ENCODE assay signal across 26 cellular contexts in the genomic region with DNA sequence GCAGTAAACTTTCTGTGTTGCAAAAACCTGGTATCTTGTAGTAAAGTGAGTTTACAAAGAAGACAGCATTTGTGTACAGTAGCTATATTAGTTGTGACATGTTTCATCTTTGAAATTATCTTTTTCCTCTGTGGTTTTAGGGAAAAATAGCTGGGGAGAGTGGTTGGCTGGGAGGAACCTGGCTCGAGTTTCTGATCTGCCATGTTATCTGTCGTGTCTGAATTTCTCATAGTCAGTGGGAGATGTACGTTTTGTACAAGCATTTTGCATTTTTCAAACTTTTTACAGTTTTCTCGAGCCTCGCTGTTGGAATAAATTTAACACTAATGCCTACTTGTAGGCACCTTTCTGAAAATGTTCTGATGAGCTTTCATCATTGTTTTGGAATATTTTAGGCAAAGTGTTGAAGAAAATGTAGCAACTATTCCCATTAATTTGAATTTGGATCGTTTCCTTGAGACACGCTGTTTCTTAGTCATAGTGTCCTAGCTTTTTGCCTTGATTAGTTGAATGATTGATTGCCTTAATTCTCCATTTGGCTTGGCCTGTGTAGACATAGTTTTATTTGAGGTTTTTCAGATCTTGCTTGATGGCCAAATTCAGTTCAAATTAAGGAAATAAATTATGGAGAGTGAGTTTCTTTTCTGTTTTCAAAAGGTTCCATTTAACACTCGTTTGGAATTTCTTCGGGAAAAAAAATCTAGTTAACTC.
DNase-seq lines count a peak whose midpoint lies in the region; ATAC-seq, FAIRE-seq and TF ChIP-seq lines count a peak whose summit lies in the region.
"Had no signal": no experiment of that assay in that cellular context is flagged by ENCODE, and none has a peak within 500 bp of the region (broad histone marks: within the 10 kb centered on the region; RNA-seq: fewer than 3 reads in every experiment).

No MANE protein-coding gene starts in this region.

- no peaks in the 10 kb centered on the region for H4K20me1 ChIP-seq in smooth muscle cell (ENCODE audit: low read depth)

- H3K4me1 ChIP-seq in left lung (peaks cover 0 to 5% of the 10 kb centered on the region in 2 donors), smooth muscle cell (ENCODE audit: low read depth) (no peaks in the 10 kb centered on the region)
- H3K4me1 ChIP-seq: HAP-1 had no signal

- peak overlapping the region; percentile 0 for H3K4me2 ChIP-seq in smooth muscle cell

- H3K27ac ChIP-seq in left lung (no peak overlapping the region), smooth muscle cell (ENCODE audit: low read depth) (no peak overlapping the region)
- H3K27ac ChIP-seq: dorsolateral prefrontal cortex, heart left ventricle, HL-60, thyroid gland had no signal

- 78% methylated on average over 9 of the region's 9 CpGs for WGBS in smooth muscle cell (ENCODE audit: low lambda C conversion rate)

- ATAC-seq in left lung, result peak; percentile 38
- ATAC-seq: heart left ventricle; HepG2; naive thymus-derived CD8-positive, alpha-beta T cell; stimulated activated memory B cell treated with anti-CD40 and anti-IgM and Interleukin-4, amounts not matched to agents 10 μg/mL and 1 μg/mL and 100 μg/mL, for 72 hours had no signal

- intact Hi-C loops in left lung (cut with DNase I), result no loop called here

- no peak overlapping the region for H3K9ac ChIP-seq in smooth muscle cell (ENCODE audit: low read depth)

- H3K4me3 ChIP-seq in AG10803 (ENCODE audit: low read length) (no peak overlapping the region), left lung (no peak overlapping the region), smooth muscle cell (no peak overlapping the region)
- H3K4me3 ChIP-seq: dorsolateral prefrontal cortex, HAP-1, heart left ventricle, spleen, thyroid gland had no signal

- no peaks in the 10 kb centered on the region for H3K36me3 ChIP-seq in left lung
- no peaks in the 10 kb centered on the region for H3K36me3 ChIP-seq in smooth muscle cell (ENCODE audit: low read depth)
- H3K36me3 ChIP-seq: HAP-1, heart left ventricle, spleen, thyroid gland had no signal

- H2AFZ ChIP-seq in smooth muscle cell (ENCODE audit: low read depth), result no peak overlapping the region

- peak; percentile 56 for DNase-seq in AG10803 (ENCODE audit: low read depth)
- DNase-seq in amniotic epithelial cell (ENCODE audit: low read depth), result peak; percentile 48
- no peak for DNase-seq in left lung
- no peak for DNase-seq in smooth muscle cell (lab: John Stamatoyannopoulos, UW; ENCODE audit: unreplicated experiment)
- DNase-seq in GM12892 (ENCODE audit: insufficient read length), result no peak
- DNase-seq in SHP77 (lab: John Stamatoyannopoulos, UW), result no peak
- no peak for DNase-seq in NCI-H187 treated with DMSO at 0.1 percent for 48 hours (lab: John Stamatoyannopoulos, UW)
- DNase-seq in GDM1 (lab: John Stamatoyannopoulos, UW), result no peak
- DNase-seq: aorta; DMS53; dorsolateral prefrontal cortex; heart left ventricle; naive thymus-derived CD8-positive, alpha-beta T cell; NCI-H1092 treated with DMSO at 0.1 percent for 48 hours; NCI-H2029; NCI-H2227 treated with DMSO at 0.1 percent for 48 hours; NCI-H774; spleen; stimulated activated CD4-positive, alpha-beta T cell treated with anti-CD3 and anti-CD28 coated beads, Interleukin-2, amount 100 ng/mL, for 48 hours; thyroid gland had no signal

- H3F3A ChIP-seq in smooth muscle cell (ENCODE audit: low read depth), result peaks cover 4% of the 10 kb centered on the region

- TF ChIP-seq CTCF in AG10803 (conservative IDR thresholded peaks at IDR 0.05; ENCODE audit: low read length) (no peak), left lung (IDR thresholded peaks at IDR 0.05) (no peak), smooth muscle cell (IDR thresholded peaks at IDR 0.05; ENCODE audit: borderline replicate concordance, insufficient read depth, poor library complexity, severe bottlenecking) (no peak)

- peaks cover 0 to 25% of the 10 kb centered on the region in 2 donors for H3K27me3 ChIP-seq in left lung
- H3K27me3 ChIP-seq in smooth muscle cell (ENCODE audit: low read depth), result no peaks in the 10 kb centered on the region
- H3K27me3 ChIP-seq: dorsolateral prefrontal cortex, heart left ventricle, spleen, thyroid gland had no signal

- TF ChIP-seq POLR2A in GM12892 (IDR thresholded peaks at IDR 0.05; ENCODE audit: low read depth, low read length), result no peak

- H3K79me2 ChIP-seq in smooth muscle cell (ENCODE audit: low read depth), result no peaks in the 10 kb centered on the region

- FAIRE-seq in GM12892 (lab: Jason Lieb, UNC), result no peak
- FAIRE-seq: A204.1, G401.6, HepG2 had no signal

- no peaks in the 10 kb centered on the region for H3K9me3 ChIP-seq in left lung
- no peaks in the 10 kb centered on the region for H3K9me3 ChIP-seq in smooth muscle cell (replicated peaks; ENCODE audit: low read depth)
- H3K9me3 ChIP-seq: HAP-1, heart left ventricle, spleen, thyroid gland had no signal

Comparison
In these comparisons a context has a peak if more than half of its experiments do, and no peak if none do; other contexts are left out.
1. DNase-seq: peak in AG10803 (single experiment) and amniotic epithelial cell (single experiment); none in left lung (0 of 2), smooth muscle cell (single experiment), GM12892 (single experiment), SHP77 (0 of 2), NCI-H187 treated with DMSO at 0.1 percent for 48 hours (single experiment) and GDM1 (single experiment).